8 cellular contexts compared by ENCODE assay signal in genomic region chr16:85461814-85462404, GRCh38.
DNase-seq lines count a peak whose midpoint lies in the region; ATAC-seq and TF ChIP-seq lines count a peak whose summit lies in the region.

No MANE protein-coding gene starts in this region.

- no peak for ATAC-seq in HG02852 (IDR thresholded peaks at IDR 0.05; ENCODE audit: unreplicated experiment)

- H3K4me3 ChIP-seq in HUES48 (ENCODE audit: low read depth, low read length) (peak overlapping the region; percentile 56), iPS-20b (ENCODE audit: low read length) (peak overlapping the region; percentile 63; the same call in 1 of the 2 replicates), suprapubic skin (peak overlapping the region; percentile 41)

- no peak for TF ChIP-seq CTCF in suprapubic skin (IDR thresholded peaks at IDR 0.05)
- no peak for TF ChIP-seq CTCF in GM10266 (IDR thresholded peaks at IDR 0.05; ENCODE audit: control insufficient read depth, insufficient read depth, low read depth, missing control alignments)

- no peak overlapping the region for H3K9ac ChIP-seq in HUES48 (ENCODE audit: low read depth, low read length)
- H3K9ac ChIP-seq in iPS-20b (ENCODE audit: low read depth, low read length), result no peak overlapping the region

- TF ChIP-seq EP300 in suprapubic skin (IDR thresholded peaks at IDR 0.05), result no peak

- H3K4me1 ChIP-seq in HUES48 (ENCODE audit: control insufficient read depth, insufficient read depth, low read length) (peaks cover 37% of the 10 kb centered on the region), iPS-20b (ENCODE audit: insufficient read depth, low read length) (peaks cover 19% of the 10 kb centered on the region; the same call in 1 of the 2 replicates), suprapubic skin (peaks cover 64% of the 10 kb centered on the region)

- peak; percentile 62 for DNase-seq in AG08396 (ENCODE audit: low spot score)
- peak; percentile 25 for DNase-seq in UCSD-AML1 (lab: John Stamatoyannopoulos, UW; ENCODE audit: unreplicated experiment)
- no peak for DNase-seq in suprapubic skin (ENCODE audit: low spot score in 2 of 2)
- no peak for DNase-seq in foreskin melanocyte
- no peak for DNase-seq in GM10266 (ENCODE audit: extremely low spot score)

- no peak for TF ChIP-seq POLR2A in suprapubic skin (IDR thresholded peaks at IDR 0.05)

- no peaks in the 10 kb centered on the region for H3K9me3 ChIP-seq in HUES48 (ENCODE audit: control insufficient read depth, insufficient read depth, low read length)
- H3K9me3 ChIP-seq in iPS-20b (ENCODE audit: insufficient read depth, low read depth, low read length), result no peaks in the 10 kb centered on the region
- no peaks in the 10 kb centered on the region for H3K9me3 ChIP-seq in suprapubic skin

- peak overlapping the region; percentile 51 for H3K27ac ChIP-seq in HUES48 (ENCODE audit: low read depth, low read length)
- no peak overlapping the region for H3K27ac ChIP-seq in iPS-20b (ENCODE audit: low read length)
- no peak overlapping the region for H3K27ac ChIP-seq in suprapubic skin

- 5% methylated on average over 13 of the region's 14 CpGs for WGBS in suprapubic skin

- H3K27me3 ChIP-seq in HUES48 (ENCODE audit: control insufficient read depth, insufficient read depth, low read length) (peaks cover 60% of the 10 kb centered on the region), iPS-20b (ENCODE audit: insufficient read depth, low read length) (peaks cover 71% of the 10 kb centered on the region), suprapubic skin (peaks cover 3% of the 10 kb centered on the region)

- no peaks in the 10 kb centered on the region for H3K36me3 ChIP-seq in HUES48 (ENCODE audit: control insufficient read depth, insufficient read depth, low read length)
- no peaks in the 10 kb centered on the region for H3K36me3 ChIP-seq in iPS-20b (ENCODE audit: insufficient read depth, low read depth, low read length)
- H3K36me3 ChIP-seq in suprapubic skin, result no peaks in the 10 kb centered on the region

Comparison
In these comparisons a context has a peak if more than half of its experiments do, and no peak if none do; other contexts are left out.
1. DNase-seq: peak in AG08396 (single experiment) and UCSD-AML1 (single experiment); none in suprapubic skin (0 of 2), foreskin melanocyte (single experiment) and GM10266 (single experiment).
2. Peak in every context shown above with its lines, with median percentiles within 50 percentile points of each other: H3K4me3 ChIP-seq.